21 cellular contexts compared by ENCODE assay signal in genomic region chr4:150875367-150875766, GRCh38.
"Had no signal": no experiment of that assay in that cellular context is flagged by ENCODE, and none has a peak within 500 bp of the region (broad histone marks: within the 10 kb centered on the region; RNA-seq: fewer than 3 reads in every experiment).

No MANE protein-coding gene starts in this region.

- H3K4me3 ChIP-seq: prostate gland, right atrium auricular region, thyroid gland, upper lobe of right lung had no signal

- H3K36me3 ChIP-seq: prostate gland, right atrium auricular region had no signal

- ATAC-seq: activated CD8-positive, alpha-beta memory T cell treated with anti-CD3 and anti-CD28 coated beads, Interleukin-2, amount 10 ng/mL, durations not matched to agents 7 days and 5 days; activated CD8-positive, alpha-beta T cell treated with anti-CD3 and anti-CD28 coated beads for 36 hours; foreskin keratinocyte; natural killer cell treated with Interleukin-12 subunit alpha and Interleukin-12 subunit beta and Interleukin-15 and Interleukin-18, amount 100 ng/mL, for 72 hours; stimulated activated naive CD8-positive, alpha-beta T cell treated with anti-CD3 and anti-CD28 coated beads, Interleukin-15, Interleukin-2, amounts not matched to agents 100 U/mL and 50 U/mL, for 24 hours had no signal

- DNase-seq: activated CD4-positive, alpha-beta T cell treated with anti-CD3 and anti-CD28 coated beads, Interleukin-2, amount 10 ng/mL, durations not matched to agents 7 days and 5 days; activated CD4-positive, CD25-positive, alpha-beta regulatory T cell treated with anti-CD3 and anti-CD28 coated beads, Interleukin-2, amount 50 U/mL, for 72 hours; activated CD8-positive, alpha-beta memory T cell treated with anti-CD3 and anti-CD28 coated beads, Interleukin-2, amount 10 ng/mL, durations not matched to agents 7 days and 5 days; activated CD8-positive, alpha-beta T cell treated with anti-CD3 and anti-CD28 coated beads for 36 hours; activated effector memory CD4-positive, alpha-beta T cell treated with anti-CD3 and anti-CD28 coated beads, Interleukin-2, amount 50 U/mL, for 16 hours; activated T-cell treated with anti-CD3 and anti-CD28 coated beads for 4 hours; aorta; effector CD4-positive, alpha-beta T cell; foreskin keratinocyte; immature natural killer cell; left ventricle myocardium superior; mammary epithelial cell; midbrain; stimulated activated CD4-positive, alpha-beta T cell treated with anti-CD3 and anti-CD28 coated beads, Interleukin-12 subunit alpha, Interleukin-12 subunit beta, amount 100 ng/mL, for 4 hours; stimulated activated CD4-positive, alpha-beta T cell treated with anti-CD3 and anti-CD28 coated beads, Interleukin-4, amount 100 ng/mL, for 4 hours; stimulated activated naive CD8-positive, alpha-beta T cell treated with anti-CD3 and anti-CD28 coated beads, Interleukin-15, Interleukin-2, amounts not matched to agents 100 U/mL and 50 U/mL, for 24 hours; upper lobe of right lung had no signal

- H3K27me3 ChIP-seq: foreskin keratinocyte, right atrium auricular region, thyroid gland, upper lobe of right lung had no signal

- H3K9me3 ChIP-seq: prostate gland, right atrium auricular region, thyroid gland, upper lobe of right lung had no signal

- H3K4me1 ChIP-seq: foreskin keratinocyte, prostate gland, right atrium auricular region, upper lobe of right lung had no signal

- H3K27ac ChIP-seq: foreskin keratinocyte, prostate gland, thyroid gland, upper lobe of right lung had no signal
